Comparison of ENCODE assay signal across 10 cellular contexts in genomic region chr13:109256866-109257760, GRCh38.
DNase-seq lines count a peak whose midpoint lies in the region; ATAC-seq and TF ChIP-seq lines count a peak whose summit lies in the region.
"Had no signal": no experiment of that assay in that cellular context is flagged by ENCODE, and none has a peak within 500 bp of the region (broad histone marks: within the 10 kb centered on the region; RNA-seq: fewer than 3 reads in every experiment).

No MANE protein-coding gene starts in this region.

- H4K8ac ChIP-seq in mesenchymal stem cell (ENCODE audit: low read length), result no peak overlapping the region

- peak; percentile 91 for DNase-seq in AG04450 (ENCODE audit: low read depth, low spot score)
- DNase-seq in NCI-H460 (ENCODE audit: extremely low read depth, low read depth), result peak; percentile 79
- DNase-seq in epithelial cell of proximal tubule (ENCODE audit: low read depth), result peak; percentile 99
- peak; percentile 93 for DNase-seq in mesenchymal stem cell
- no peak for DNase-seq in stimulated activated CD4-positive, alpha-beta T cell treated with anti-CD3 and anti-CD28 coated beads, Interleukin-2, amount 100 ng/mL, for 48 hours
- no peak for DNase-seq in stimulated activated naive CD8-positive, alpha-beta T cell treated with anti-CD3 and anti-CD28 coated beads, Interleukin-15, Interleukin-2, amounts not matched to agents 100 U/mL and 50 U/mL, for 24 hours
- DNase-seq in NCI-H1694 treated with DMSO at 0.1 percent for 48 hours (lab: John Stamatoyannopoulos, UW), result no peak
- DNase-seq: CD4-positive, CD25-positive, alpha-beta regulatory T cell had no signal

- H4K91ac ChIP-seq in mesenchymal stem cell (ENCODE audit: low read length), result no peak overlapping the region

- H3K4ac ChIP-seq in mesenchymal stem cell (ENCODE audit: low read depth in 1 of 2, low read length in 2 of 2), result no peak overlapping the region

- no peak overlapping the region for H2AFZ ChIP-seq in mesenchymal stem cell (ENCODE audit: low read depth, low read length)

- ATAC-seq in stimulated activated naive CD8-positive, alpha-beta T cell treated with anti-CD3 and anti-CD28 coated beads, Interleukin-15, Interleukin-2, amounts not matched to agents 100 U/mL and 50 U/mL, for 24 hours, result no peak
- no peak for ATAC-seq in GM19023 (IDR thresholded peaks at IDR 0.05; ENCODE audit: unreplicated experiment)
- ATAC-seq: stimulated activated memory B cell treated with anti-CD40 and anti-IgM and Interleukin-4, amounts not matched to agents 10 μg/mL and 1 μg/mL and 100 μg/mL, for 72 hours had no signal

- POLR2A ChIA-PET in AG04450 (lab: Yijun Ruan, JAX), result interaction anchor here (0.8 to 1.3 kb wide), 2 partner anchors 17 to 87 kb away, joined by 3 to 4 read pairs; no protein-coding TSS in a partner anchor

- H3K4me1 ChIP-seq in mesenchymal stem cell (ENCODE audit: control insufficient read depth, insufficient read depth, low read depth, low read length), result no peaks in the 10 kb centered on the region

- H3K18ac ChIP-seq in mesenchymal stem cell (ENCODE audit: low read depth in 1 of 2, low read length in 2 of 2), result peak overlapping the region in 1 of 2 experiments; percentile 40

- H3K14ac ChIP-seq in mesenchymal stem cell (ENCODE audit: low read length in 2 of 2), result no peak overlapping the region

- H3K9ac ChIP-seq in mesenchymal stem cell (ENCODE audit: low read length), result peak overlapping the region; percentile 19

- no peak overlapping the region for H2BK120ac ChIP-seq in mesenchymal stem cell (ENCODE audit: low read depth, low read length)

- no peaks in the 10 kb centered on the region for H3K36me3 ChIP-seq in mesenchymal stem cell (ENCODE audit: control insufficient read depth in 1 of 2, insufficient read depth in 2 of 2, low read depth in 1 of 2, low read length in 2 of 2)

- no peak overlapping the region for H2BK12ac ChIP-seq in mesenchymal stem cell (ENCODE audit: low read length in 2 of 2)

- no peak for TF ChIP-seq CTCF in AG04450 (IDR thresholded peaks at IDR 0.05; ENCODE audit: low read depth, low read length)
- TF ChIP-seq CTCF in epithelial cell of proximal tubule (conservative IDR thresholded peaks at IDR 0.05; ENCODE audit: low read depth, low read length), result no peak

- no peak overlapping the region for H2BK15ac ChIP-seq in mesenchymal stem cell (ENCODE audit: low read depth, poor library complexity, severe bottlenecking)

- H3K27ac ChIP-seq in AG04450 (ENCODE audit: low read depth, low read length), result peak overlapping the region; percentile 71
- peak overlapping the region; percentile 97 for H3K27ac ChIP-seq in mesenchymal stem cell (ENCODE audit: low read length, poor library complexity, severe bottlenecking)

- no peak overlapping the region for H2AK5ac ChIP-seq in mesenchymal stem cell (ENCODE audit: low read length, severe bottlenecking)

- no peaks in the 10 kb centered on the region for H3K79me1 ChIP-seq in mesenchymal stem cell (replicated peaks; ENCODE audit: low read length, poor library complexity, severe bottlenecking)

- H3K4me2 ChIP-seq in mesenchymal stem cell (ENCODE audit: low read length, poor library complexity, severe bottlenecking), result no peak overlapping the region

- H3K27me3 ChIP-seq in AG04450 (ENCODE audit: control insufficient read depth, insufficient read depth, low read length) (no peaks in the 10 kb centered on the region), mesenchymal stem cell (ENCODE audit: control insufficient read depth in 1 of 2, insufficient read depth in 1 of 2, low read length in 2 of 2) (no peaks in the 10 kb centered on the region)

- CTCF ChIA-PET in AG04450 (lab: Charles Lee), result interaction anchor here (0.6 kb wide), 1 partner anchor 63 kb away, joined by 3 read pairs; no protein-coding TSS in a partner anchor

- no peak overlapping the region for H3K23ac ChIP-seq in mesenchymal stem cell (ENCODE audit: low read length in 2 of 2)

- H3K9me3 ChIP-seq in AG04450 (ENCODE audit: control insufficient read depth, insufficient read depth, low read length) (no peaks in the 10 kb centered on the region), mesenchymal stem cell (ENCODE audit: control insufficient read depth, low read length) (no peaks in the 10 kb centered on the region)

- 0% methylated on average over 1 of the region's 3 CpGs for WGBS in mesenchymal stem cell

- H3K4me3 ChIP-seq in AG04450 (ENCODE audit: low read depth, low read length) (no peak overlapping the region), epithelial cell of proximal tubule (ENCODE audit: low read depth, low read length) (no peak overlapping the region), mesenchymal stem cell (ENCODE audit: insufficient read depth in 1 of 2, low read depth in 1 of 2, low read length in 2 of 2) (no peak overlapping the region)

- peak overlapping the region; percentile 83 for H2BK5ac ChIP-seq in mesenchymal stem cell (ENCODE audit: low read depth, low read length, poor library complexity, severe bottlenecking)

Comparison
In these comparisons a context has a peak if more than half of its experiments do, and no peak if none do; other contexts are left out.
1. DNase-seq: peak in AG04450 (single experiment), NCI-H460 (single experiment), epithelial cell of proximal tubule (single experiment) and mesenchymal stem cell (single experiment); none in stimulated activated CD4-positive, alpha-beta T cell treated with anti-CD3 and anti-CD28 coated beads, Interleukin-2, amount 100 ng/mL, for 48 hours (0 of 2), stimulated activated naive CD8-positive, alpha-beta T cell treated with anti-CD3 and anti-CD28 coated beads, Interleukin-15, Interleukin-2, amounts not matched to agents 100 U/mL and 50 U/mL, for 24 hours (single experiment) and NCI-H1694 treated with DMSO at 0.1 percent for 48 hours (single experiment).